Comparison of ENCODE assay signal across 1 cellular context in the genomic region with DNA sequence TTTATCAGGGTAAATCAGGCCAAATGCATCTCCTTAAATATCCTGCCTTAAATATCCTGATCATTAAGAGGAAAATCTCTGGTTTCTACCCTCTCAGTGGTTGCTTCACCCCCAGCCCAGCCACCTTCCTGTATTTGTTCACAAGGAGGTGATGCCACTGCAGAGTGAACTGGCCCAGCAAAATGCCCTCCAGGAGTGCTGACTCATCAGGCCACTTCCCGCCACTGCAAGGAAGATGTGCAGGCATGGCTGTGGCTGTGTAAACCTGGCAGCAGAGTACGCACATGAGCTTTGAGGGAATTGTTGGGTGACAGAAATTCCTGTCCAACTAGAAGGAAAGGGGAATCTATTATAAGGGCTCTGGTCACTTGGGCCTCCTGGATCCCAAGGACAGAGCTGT.
TF ChIP-seq lines count a peak whose summit lies in the region.

No MANE protein-coding gene starts in this region.

TF ChIP-seq in K562, 482 proteins besides CTCF, POLR2A, EP300 and RAD21:
- TF ChIP-seq, protein P1, sequence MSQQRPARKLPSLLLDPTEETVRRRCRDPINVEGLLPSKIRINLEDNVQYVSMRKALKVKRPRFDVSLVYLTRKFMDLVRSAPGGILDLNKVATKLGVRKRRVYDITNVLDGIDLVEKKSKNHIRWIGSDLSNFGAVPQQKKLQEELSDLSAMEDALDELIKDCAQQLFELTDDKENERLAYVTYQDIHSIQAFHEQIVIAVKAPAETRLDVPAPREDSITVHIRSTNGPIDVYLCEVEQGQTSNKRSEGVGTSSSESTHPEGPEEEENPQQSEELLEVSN (IDR thresholded peaks at IDR 0.05; ENCODE audit: borderline replicate concordance in 1 of 2, extremely low read depth in 1 of 2, insufficient read depth in 1 of 2, insufficient read length in 1 of 2, low read depth in 1 of 2, low read length in 1 of 2, poor library complexity in 1 of 2, severe bottlenecking in 1 of 2) = peak in 1 of 2 experiments; percentile 30
- TF ChIP-seq C11orf30 (IDR thresholded peaks at IDR 0.05; ENCODE audit: low read depth) (peak; percentile 85), NFE2 (IDR thresholded peaks at IDR 0.05; ENCODE audit: low read depth) (peak; percentile 77), ZNF644 (tag; IDR thresholded peaks at IDR 0.05; ENCODE audit: low read depth) (no peak), MAFG (tag; conservative IDR thresholded peaks at IDR 0.05) (peak; percentile 76), MAFF (IDR thresholded peaks at IDR 0.05; ENCODE audit: low read length) (peak; percentile 70), FOXA1 (IDR thresholded peaks at IDR 0.05; ENCODE audit: borderline replicate concordance) (no peak), MAFK (IDR thresholded peaks at IDR 0.05; ENCODE audit: low read length) (peak; percentile 57), BRD9 (IDR thresholded peaks at IDR 0.05; ENCODE audit: low read depth, partially characterized antibody) (no peak), ZNF316 (IDR thresholded peaks at IDR 0.05) (peak; percentile 90)
- TF ChIP-seq, protein P2, sequence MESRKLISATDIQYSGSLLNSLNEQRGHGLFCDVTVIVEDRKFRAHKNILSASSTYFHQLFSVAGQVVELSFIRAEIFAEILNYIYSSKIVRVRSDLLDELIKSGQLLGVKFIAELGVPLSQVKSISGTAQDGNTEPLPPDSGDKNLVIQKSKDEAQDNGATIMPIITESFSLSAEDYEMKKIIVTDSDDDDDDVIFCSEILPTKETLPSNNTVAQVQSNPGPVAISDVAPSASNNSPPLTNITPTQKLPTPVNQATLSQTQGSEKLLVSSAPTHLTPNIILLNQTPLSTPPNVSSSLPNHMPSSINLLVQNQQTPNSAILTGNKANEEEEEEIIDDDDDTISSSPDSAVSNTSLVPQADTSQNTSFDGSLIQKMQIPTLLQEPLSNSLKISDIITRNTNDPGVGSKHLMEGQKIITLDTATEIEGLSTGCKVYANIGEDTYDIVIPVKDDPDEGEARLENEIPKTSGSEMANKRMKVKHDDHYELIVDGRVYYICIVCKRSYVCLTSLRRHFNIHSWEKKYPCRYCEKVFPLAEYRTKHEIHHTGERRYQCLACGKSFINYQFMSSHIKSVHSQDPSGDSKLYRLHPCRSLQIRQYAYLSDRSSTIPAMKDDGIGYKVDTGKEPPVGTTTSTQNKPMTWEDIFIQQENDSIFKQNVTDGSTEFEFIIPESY (CRISPR knock-in tag; IDR thresholded peaks at IDR 0.05) = 0 out of 2 replicates have a peak, but pooled peaks have one; percentile 40
